20 cellular contexts compared by ENCODE assay signal in genomic region chr11:35109827-35110226, GRCh38. TPM values are rescaled to one million over a fixed set of nuclear protein-coding genes. Genes with fewer than 3 reads are reported as not detected.
DNase-seq lines count a peak whose midpoint lies in the region; ATAC-seq, FAIRE-seq and TF ChIP-seq lines count a peak whose summit lies in the region.
"Had no signal": no experiment of that assay in that cellular context is flagged by ENCODE, and none has a peak within 500 bp of the region (broad histone marks: within the 10 kb centered on the region; RNA-seq: fewer than 3 reads in every experiment).

No MANE protein-coding gene starts in this region.

- no peak for TF ChIP-seq CTCF in HFFc6 (IDR thresholded peaks at IDR 0.05)
- no peak for TF ChIP-seq CTCF in GM12878 (IDR thresholded peaks at IDR 0.05 in 2 of 3, conservative IDR thresholded peaks at IDR 0.05 in 1 of 3; ENCODE audit: control insufficient read depth in 2 of 3, extremely low read depth in 1 of 3, insufficient read depth in 1 of 3, low read depth in 3 of 3, low read length in 3 of 3)
- no peak for TF ChIP-seq CTCF in body of pancreas (IDR thresholded peaks at IDR 0.05)

- H4K20me1 ChIP-seq in BLaER1 treated with 17β-estradiol and CSF1 and Interleukin-3, amounts not matched to agents 10 nM and 100 nM, result no peaks in the 10 kb centered on the region
- H4K20me1 ChIP-seq in GM12878 (ENCODE audit: control insufficient read depth, insufficient read depth), result no peaks in the 10 kb centered on the region

- peak overlapping the region; percentile 77 to 97 (median 90) for H3K4me2 ChIP-seq in BLaER1 treated with 17β-estradiol and CSF1 and Interleukin-3, amounts not matched to agents 10 nM and 100 nM
- H3K4me2 ChIP-seq in GM12878 (ENCODE audit: control insufficient read depth, insufficient read depth), result no peak overlapping the region
- H3K4me2 ChIP-seq: A549 had no signal

- TF ChIP-seq EP300 in GM12878 (IDR thresholded peaks at IDR 0.05; ENCODE audit: borderline replicate concordance in 1 of 2, control insufficient read depth in 1 of 2, low read depth in 2 of 2, low read length in 2 of 2), result no peak

- H3K4me1 Mint-ChIP-seq in HFFc6 (ENCODE audit: low read depth) (peaks cover 37% of the 10 kb centered on the region), T-cell (peaks cover 70 to 77% (median 75%) of the 10 kb centered on the region in 3 donors)

- BruUV-seq in GM12878 (replicated peaks; lab: Mats Ljungman, UMichigan), result no TSS peak

- peak; percentile 42 for ATAC-seq in GM12878
- no peak for ATAC-seq in T-cell (replicated peaks in 1 of 4)
- ATAC-seq in body of pancreas, result no peak
- ATAC-seq: A549 had no signal

- H3K9me3 Mint-ChIP-seq in HFFc6 (no peaks in the 10 kb centered on the region), T-cell (no peaks in the 10 kb centered on the region)
- H3K9me3 Mint-ChIP-seq: CD4-positive, alpha-beta T cell had no signal

- H3K4me3 Mint-ChIP-seq in HFFc6, result no peak overlapping the region
- H3K4me3 Mint-ChIP-seq in T-cell, result no peak overlapping the region
- H3K4me3 Mint-ChIP-seq: CD4-positive, alpha-beta T cell had no signal

- in situ Hi-C loops in GM12878 (cut with MboI), result no loop called here

- H3K4me3 ChIP-seq in BLaER1 treated with 17β-estradiol and CSF1 and Interleukin-3, amounts not matched to agents 10 nM and 100 nM, result no peak overlapping the region
- no peak overlapping the region for H3K4me3 ChIP-seq in GM12878
- H3K4me3 ChIP-seq in body of pancreas, result no peak overlapping the region
- H3K4me3 ChIP-seq: A549, GM23248, HAP-1 had no signal

- H3K27ac Mint-ChIP-seq in HFFc6 (peak overlapping the region; percentile 98), T-cell (peak overlapping the region in 1 of 2 donors; percentile 44)

- no peak for TF ChIP-seq POLR2A in GM12878 (IDR thresholded peaks at IDR 0.05; ENCODE audit: low read depth, low read length)
- TF ChIP-seq POLR2A in body of pancreas (IDR thresholded peaks at IDR 0.05), result no peak

- no peak overlapping the region for H2AFZ ChIP-seq in GM12878 (ENCODE audit: control insufficient read depth, low read depth, low read length)
- H2AFZ ChIP-seq: GM23248 had no signal

- H3K9ac ChIP-seq in BLaER1 treated with 17β-estradiol and CSF1 and Interleukin-3, amounts not matched to agents 10 nM and 100 nM, result no peak overlapping the region
- H3K9ac ChIP-seq in GM12878 (ENCODE audit: control insufficient read depth, insufficient read depth, low read length), result no peak overlapping the region

- intact Hi-C loops in GM12878 (cut with micrococcal nuclease; ENCODE audit: unreplicated experiment) (no loop called here), body of pancreas (cut with DNase I) (no loop called here)

- no peak for FAIRE-seq in GM12878 (lab: Jason Lieb, UNC)
- FAIRE-seq: A549, D721Med, HTR-8/SVneo had no signal

- H3K27ac ChIP-seq in BLaER1 treated with 17β-estradiol and CSF1 and Interleukin-3, amounts not matched to agents 10 nM and 100 nM, result 0 out of 22 replicates have a peak overlapping the region, but pooled peaks of 1 of the 11 experiments have one; percentile 61
- H3K27ac ChIP-seq in GM12878 (ENCODE audit: control insufficient read depth, insufficient read depth) (no peak overlapping the region), body of pancreas (no peak overlapping the region)
- H3K27ac ChIP-seq: A549 had no signal

- peaks cover 71 to 81% (median 75%) of the 10 kb centered on the region in 10 experiments for H3K4me1 ChIP-seq in BLaER1 treated with 17β-estradiol and CSF1 and Interleukin-3, amounts not matched to agents 10 nM and 100 nM
- H3K4me1 ChIP-seq in GM12878 (ENCODE audit: control insufficient read depth, insufficient read depth, low read length) (peaks cover 41% of the 10 kb centered on the region), body of pancreas (peaks cover 7% of the 10 kb centered on the region)
- H3K4me1 ChIP-seq: Caco-2, HAP-1 had no signal

- CTCF ChIA-PET in GM12878 (lab: Yijun Ruan, JAX), result interaction anchor here (0.6 kb wide), 1 partner anchor 49 kb away, joined by 3 read pairs; no protein-coding TSS in a partner anchor
- CTCF ChIA-PET in T-cell (lab: Charles Lee), result interaction anchor here in 1 of 2 donors (0.5 kb wide), 1 partner anchor 752 kb away, joined by 3 read pairs; no protein-coding TSS in a partner anchor

- POLR2A ChIA-PET in GM12878 (lab: Charles Lee) (interaction anchor here (0.7 to 0.8 kb wide), 2 partner anchors 17 to 36 kb away, joined by 3 to 4 read pairs; no protein-coding TSS in a partner anchor), T-cell (lab: Charles Lee) (no interaction called here)

- peaks cover 0 to 13% (median 4%) of the 10 kb centered on the region in 11 experiments; a peak in 8 of 22 replicates for H3K9me3 ChIP-seq in BLaER1 treated with 17β-estradiol and CSF1 and Interleukin-3, amounts not matched to agents 10 nM and 100 nM (replicated peaks in 1 of 11)
- H3K9me3 ChIP-seq in GM12878 (replicated peaks; ENCODE audit: control insufficient read depth, insufficient read depth, low read length) (no peaks in the 10 kb centered on the region; the same call in 2 of the 3 replicates), body of pancreas (no peaks in the 10 kb centered on the region)
- H3K9me3 ChIP-seq: A549, Caco-2, HAP-1 had no signal

- no peaks in the 10 kb centered on the region for H3K36me3 ChIP-seq in BLaER1 treated with 17β-estradiol and CSF1 and Interleukin-3, amounts not matched to agents 10 nM and 100 nM
- H3K36me3 ChIP-seq in GM12878 (ENCODE audit: control insufficient read depth in 2 of 2, insufficient read depth in 2 of 2, low read length in 1 of 2) (no peaks in the 10 kb centered on the region), body of pancreas (replicated peaks in 1 of 2; ENCODE audit: insufficient read depth in 1 of 2, low read depth in 2 of 2) (no peaks in the 10 kb centered on the region)
- H3K36me3 ChIP-seq: HAP-1 had no signal

- SMC1A ChIA-PET in GM12878 (lab: Charles Lee; ENCODE audit: uncharacterized antibody, unreplicated experiment), result interaction anchor here (1.0 to 1.6 kb wide), 5 partner anchors 17 to 37 kb away, joined by 3 to 6 read pairs (median 4); no protein-coding TSS in a partner anchor

- H3K27me3 ChIP-seq in BLaER1 treated with 17β-estradiol and CSF1 and Interleukin-3, amounts not matched to agents 10 nM and 100 nM, result no peaks in the 10 kb centered on the region
- no peaks in the 10 kb centered on the region for H3K27me3 ChIP-seq in GM12878 (replicated peaks in 1 of 2; ENCODE audit: control insufficient read depth in 2 of 2, insufficient read depth in 2 of 2, low read length in 1 of 2)
- no peaks in the 10 kb centered on the region for H3K27me3 ChIP-seq in body of pancreas

- H3K79me2 ChIP-seq in GM12878 (ENCODE audit: control insufficient read depth, insufficient read depth, low read length), result no peaks in the 10 kb centered on the region

- DNase-seq in HFFc6 (no peak), GM12878 (ENCODE audit: low read depth, low spot score) (no peak), T-cell (no peak), DMS53 treated with DMSO at 0.1 percent for 48 hours (lab: John Stamatoyannopoulos, UW; ENCODE audit: unreplicated experiment) (no peak), body of pancreas (no peak)
- DNase-seq: AML-193; C1 segment of cervical spinal cord; Caco-2; CD4-positive, alpha-beta T cell; DMS79; GDM1; GM23248; Karpas-422; KBM-7 had no signal

- RAD21 ChIA-PET in GM12878 (lab: Charles Lee; ENCODE audit: unreplicated experiment), result no interaction called here

- peaks cover 2% of the 10 kb centered on the region for H3K27me3 Mint-ChIP-seq in HFFc6 (ENCODE audit: insufficient read depth)
- no peaks in the 10 kb centered on the region for H3K27me3 Mint-ChIP-seq in T-cell
- H3K27me3 Mint-ChIP-seq: CD4-positive, alpha-beta T cell; IgD-negative memory B cell had no signal

- TF ChIP-seq RAD21 in GM12878 (IDR thresholded peaks at IDR 0.05; ENCODE audit: insufficient read depth, low read depth, low read length), result no peak

- H3K36me3 Mint-ChIP-seq in HFFc6 (ENCODE audit: low read depth) (no peaks in the 10 kb centered on the region), T-cell (no peaks in the 10 kb centered on the region)
- H3K36me3 Mint-ChIP-seq: IgD-negative memory B cell had no signal

RNA-seq across cellular contexts. Expression of gene CD44, which starts 29.1 kb away (rescaled TPM):
- total RNA-seq in HFFc6 (2021; fragmentation: NEBNext Ultra II Directional; extraction: Animal tissue kit (Norgen Biotek cat#: 25700)), result 1,000 to 10,000 TPM; 1,912 to 2,221 (median 2,175) TPM
- 514 and 528 TPM in 2 replicates for total RNA-seq in GM12878 (2013; cell fraction: nucleolus; rRNA removed)
- 92.1 and 101 TPM in 2 replicates for total RNA-seq in GM12878 (2014; rRNA removed)
- total RNA-seq in GM12878 (2014; rRNA removed; fragmentation: Illumina TruSeq; extraction: Trizol), result 133 and 148 TPM in 2 replicates
- total RNA-seq in GM12878 (2021), result 293 and 295 TPM in 2 replicates
- 121 TPM for polyA plus RNA-seq in GM12878 (2011; ENCODE audit: low read depth)
- 190 and 193 TPM in 2 replicates for polyA plus RNA-seq in GM12878 (2011; rRNA removed)
- polyA plus RNA-seq in GM12878 (2011; cell fraction: cytosol; rRNA removed), result 279 and 303 TPM in 2 replicates
- 148 and 190 TPM in 2 replicates for polyA plus RNA-seq in GM12878 (2011; cell fraction: nucleus; rRNA removed)
- polyA plus RNA-seq in GM12878 (2012), result 190 and 271 TPM in 2 replicates
- polyA plus RNA-seq in GM12878 (2014; fragmentation: Illumina TruSeq; extraction: Trizol), result 264 and 295 TPM in 2 replicates
- 10 to 100 TPM; 57.1 to 65.3 TPM for polyA plus RNA-seq in GM12878 (2014; fragmentation: Nextera tagmentation; extraction: Ambion mirVana)
- 188 and 201 TPM in 2 replicates for polyA plus RNA-seq in GM12878 (2014; rRNA removed)
- 100 to 1,000 TPM in 1 of 2 experiments, 10 to 100 TPM in 1; 95.6 to 108 TPM for polyA plus RNA-seq in GM12878 (2016; fragmentation: Nextera tagmentation; extraction: Ambion mirVana)
- 318 and 386 TPM in 2 replicates for polyA minus RNA-seq in GM12878 (2011; rRNA and poly(A)+ RNA removed)
- polyA minus RNA-seq in GM12878 (2011; cell fraction: cytosol; rRNA and poly(A)+ RNA removed), result 126 and 137 TPM in 2 replicates
- polyA minus RNA-seq in GM12878 (2011; cell fraction: nucleus; rRNA and poly(A)+ RNA removed), result 179 and 299 TPM in 2 replicates
- total RNA-seq in T-cell, result 1,000 to 10,000 TPM in 1 of 5 donors, 100 to 1,000 TPM in 4; 732 to 1,108 (median 781) TPM
- total RNA-seq in body of pancreas, result 100 to 1,000 TPM; 266 to 433 TPM
